ENCODE assay signal across 1 cellular context in the genomic region with DNA sequence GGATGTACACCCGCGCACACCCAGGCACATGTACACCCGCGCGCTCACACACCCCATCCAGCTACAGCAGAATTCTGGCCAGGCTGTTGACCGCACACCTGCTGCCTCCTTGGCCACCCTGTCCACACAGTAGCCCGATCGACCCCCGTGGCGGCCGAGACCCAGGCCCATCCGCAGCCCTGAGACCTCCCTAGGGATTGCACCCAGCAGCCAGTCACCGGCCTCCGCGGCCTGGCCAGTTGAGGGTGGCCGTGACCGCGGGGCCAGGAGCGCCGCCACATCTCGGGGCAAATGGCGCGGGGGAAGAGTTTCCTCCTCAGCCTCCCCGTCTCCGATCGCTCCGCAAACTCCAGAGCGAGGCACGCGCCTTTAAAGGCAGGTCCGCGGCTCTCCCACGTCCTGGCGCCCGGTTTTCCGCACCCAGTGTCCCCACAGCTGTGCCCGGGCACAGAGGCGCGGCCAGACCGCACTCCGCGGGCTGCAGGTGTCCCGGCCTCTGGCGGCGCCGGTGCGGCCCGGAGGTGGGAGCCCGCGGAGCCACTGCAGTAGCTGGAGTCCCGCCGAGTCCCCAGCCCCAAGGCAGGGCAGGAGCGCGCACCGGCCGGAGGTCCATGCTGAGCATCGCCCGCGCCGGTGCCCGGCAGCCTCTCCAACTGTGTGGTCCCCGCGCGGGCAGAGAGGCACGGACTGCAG.
TF ChIP-seq lines count a peak whose summit lies in the region.

No MANE protein-coding gene starts in this region.

TF ChIP-seq in H1, 55 proteins besides CTCF, POLR2A, EP300 and RAD21:
- TF ChIP-seq RBBP5 (IDR thresholded peaks at IDR 0.05; ENCODE audit: borderline replicate concordance, low read depth, low read length) (peak; percentile 77; the same call in 1 of the 2 replicates), TAF1 (IDR thresholded peaks at IDR 0.05; ENCODE audit: low read depth, low read length) (peak; percentile 54; the same call in 1 of the 2 replicates), GABPA (IDR thresholded peaks at IDR 0.05; ENCODE audit: borderline replicate concordance, insufficient read depth, low read length) (no peak), KDM1A (IDR thresholded peaks at IDR 0.05; ENCODE audit: borderline replicate concordance, low read length) (no peak), PHF8 (conservative IDR thresholded peaks at IDR 0.05; ENCODE audit: low read depth, low read length) (peak; percentile 21; the same call in 1 of the 2 replicates), CBX8 (IDR thresholded peaks at IDR 0.05; ENCODE audit: borderline replicate concordance, low read depth, low read length) (no peak), EZH2 (IDR thresholded peaks at IDR 0.05; ENCODE audit: low read depth, low read length, severe bottlenecking) (peak; percentile 30), HDAC6 (IDR thresholded peaks at IDR 0.05; ENCODE audit: low read depth, low read length) (no peak), POLR2AphosphoS5 (IDR thresholded peaks at IDR 0.05; ENCODE audit: low read depth, low read length) (no peak), CREB1 (IDR thresholded peaks at IDR 0.05) (no peak), KDM4A (IDR thresholded peaks at IDR 0.05; ENCODE audit: low read depth, low read length, severe bottlenecking) (peak; percentile 96), SUZ12 (IDR thresholded peaks at IDR 0.05; ENCODE audit: low read length) (peak; percentile 57; the same call in 1 of the 2 replicates)
- TF ChIP-seq, protein P1, sequence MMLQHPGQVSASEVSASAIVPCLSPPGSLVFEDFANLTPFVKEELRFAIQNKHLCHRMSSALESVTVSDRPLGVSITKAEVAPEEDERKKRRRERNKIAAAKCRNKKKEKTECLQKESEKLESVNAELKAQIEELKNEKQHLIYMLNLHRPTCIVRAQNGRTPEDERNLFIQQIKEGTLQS (IDR thresholded peaks at IDR 0.05; ENCODE audit: insufficient read depth, low read depth, low read length), result no peak
- TF ChIP-seq, protein P2, sequence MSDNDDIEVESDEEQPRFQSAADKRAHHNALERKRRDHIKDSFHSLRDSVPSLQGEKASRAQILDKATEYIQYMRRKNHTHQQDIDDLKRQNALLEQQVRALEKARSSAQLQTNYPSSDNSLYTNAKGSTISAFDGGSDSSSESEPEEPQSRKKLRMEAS (IDR thresholded peaks at IDR 0.05), result peak; percentile 8; the same call in 1 of the 2 replicates
